ENCODE assay signal across 1 cellular context in genomic region chr10:110610308-110610774, GRCh38.
A peak's percentile ranks its signal among the peaks of the same experiment; 100 is the strongest.
TF ChIP-seq lines count a peak whose summit lies in the region.

No MANE protein-coding gene starts in this region.

TF ChIP-seq in HepG2, 621 proteins besides CTCF, POLR2A, EP300 and RAD21:
- no peak for TF ChIP-seq ZSCAN9 (CRISPR knock-in tag; IDR thresholded peaks at IDR 0.05; ENCODE audit: borderline replicate concordance)
- peak; percentile 81 for TF ChIP-seq STAG1 (CRISPR knock-in tag; IDR thresholded peaks at IDR 0.05)
- TF ChIP-seq SMC3 (IDR thresholded peaks at IDR 0.05; ENCODE audit: low read length): peak; percentile 68
- TF ChIP-seq HNF1A (IDR thresholded peaks at IDR 0.05; ENCODE audit: low read depth): no peak
- no peak for TF ChIP-seq HNF1A (CRISPR knock-in tag; IDR thresholded peaks at IDR 0.05; ENCODE audit: borderline replicate concordance)
